In genomic region chr16:74596586-74596985, GRCh38 we compare ENCODE assay signal across 17 cellular contexts.
A peak's percentile ranks its signal among the peaks of the same experiment; 100 is the strongest.
DNase-seq lines count a peak whose midpoint lies in the region; ATAC-seq lines count a peak whose summit lies in the region.
"Had no signal": no experiment of that assay in that cellular context is flagged by ENCODE, and none has a peak within 500 bp of the region (broad histone marks: within the 10 kb centered on the region; RNA-seq: fewer than 3 reads in every experiment).

No MANE protein-coding gene starts in this region.

- H3K36me3 Mint-ChIP-seq in activated T-cell treated with anti-CD3 and anti-CD28 coated beads, Interleukin-2, amount 50 U/mL, for 24 hours (ENCODE audit: low read depth), result peaks cover 37% of the 10 kb centered on the region
- peaks cover 23% of the 10 kb centered on the region for H3K36me3 Mint-ChIP-seq in stimulated activated naive CD8-positive, alpha-beta T cell treated with anti-CD3 and anti-CD28 coated beads, Interleukin-15, Interleukin-2, amounts not matched to agents 100 ng/mL and 50 ng/mL, for 24 hours (ENCODE audit: low read depth)
- peaks cover 13% of the 10 kb centered on the region for H3K36me3 Mint-ChIP-seq in activated naive CD8-positive, alpha-beta T cell treated with anti-CD3 and anti-CD28 coated beads, Interleukin-2, amount 50 U/mL, for 24 hours (ENCODE audit: low read depth)

- no peak for ATAC-seq in stimulated activated naive CD8-positive, alpha-beta T cell treated with anti-CD3 and anti-CD28 coated beads, Interleukin-15, amount 100 ng/mL, for 72 hours
- no peak for ATAC-seq in activated naive CD8-positive, alpha-beta T cell treated with anti-CD3 and anti-CD28 coated beads, Interleukin-2, amount 50 U/mL, for 24 hours
- ATAC-seq in GM18861 (IDR thresholded peaks at IDR 0.05; ENCODE audit: unreplicated experiment), result no peak

- H3K4me3 Mint-ChIP-seq in activated T-cell treated with anti-CD3 and anti-CD28 coated beads, Interleukin-2, amount 50 U/mL, for 24 hours, result no peak overlapping the region
- no peak overlapping the region for H3K4me3 Mint-ChIP-seq in stimulated activated naive CD8-positive, alpha-beta T cell treated with anti-CD3 and anti-CD28 coated beads, Interleukin-15, Interleukin-2, amounts not matched to agents 100 ng/mL and 50 ng/mL, for 24 hours
- no peak overlapping the region for H3K4me3 Mint-ChIP-seq in stimulated activated naive CD8-positive, alpha-beta T cell treated with anti-CD3 and anti-CD28 coated beads, Interleukin-15, amount 100 ng/mL, for 72 hours
- no peak overlapping the region for H3K4me3 Mint-ChIP-seq in activated naive CD8-positive, alpha-beta T cell treated with anti-CD3 and anti-CD28 coated beads, Interleukin-2, amount 50 U/mL, for 24 hours

- H3K27me3 Mint-ChIP-seq in activated T-cell treated with anti-CD3 and anti-CD28 coated beads, Interleukin-2, amount 50 U/mL, for 24 hours, result no peaks in the 10 kb centered on the region
- H3K27me3 Mint-ChIP-seq in stimulated activated naive CD8-positive, alpha-beta T cell treated with anti-CD3 and anti-CD28 coated beads, Interleukin-15, Interleukin-2, amounts not matched to agents 100 ng/mL and 50 ng/mL, for 24 hours, result no peaks in the 10 kb centered on the region
- no peaks in the 10 kb centered on the region for H3K27me3 Mint-ChIP-seq in stimulated activated naive CD8-positive, alpha-beta T cell treated with anti-CD3 and anti-CD28 coated beads, Interleukin-15, amount 100 ng/mL, for 72 hours
- no peaks in the 10 kb centered on the region for H3K27me3 Mint-ChIP-seq in activated naive CD8-positive, alpha-beta T cell treated with anti-CD3 and anti-CD28 coated beads, Interleukin-2, amount 50 U/mL, for 24 hours

- DNase-seq in activated T-cell treated with anti-CD3 and anti-CD28 coated beads, Interleukin-2, amount 50 U/mL, for 24 hours, result no peak
- DNase-seq in activated T-cell treated with anti-CD3 and anti-CD28 coated beads, Interleukin-2, amount 50 U/mL, for 48 hours, result no peak
- DNase-seq in stimulated activated naive CD8-positive, alpha-beta T cell treated with anti-CD3 and anti-CD28 coated beads, Interleukin-15, amount 100 ng/mL, for 72 hours, result no peak
- no peak for DNase-seq in activated naive CD8-positive, alpha-beta T cell treated with anti-CD3 and anti-CD28 coated beads, Interleukin-2, amount 50 U/mL, for 24 hours
- no peak for DNase-seq in iPS-NIHi7 (ENCODE audit: extremely low spot score)
- DNase-seq: Calu3; DMS53; GOT3; KBM-7; MV-4-11; NCI-H1436; NCI-H2029 treated with DMSO at 0.1 percent for 48 hours; NCI-H2171 treated with DMSO at 0.1 percent for 48 hours; NCI-H446 treated with DMSO at 0.1 percent for 48 hours; NK-92 treated with Interleukin-12 subunit alpha and Interleukin-12 subunit beta, amount 100 ng/mL, for 24 hours had no signal

- no peaks in the 10 kb centered on the region for H3K9me3 Mint-ChIP-seq in activated T-cell treated with anti-CD3 and anti-CD28 coated beads, Interleukin-2, amount 50 U/mL, for 24 hours
- no peaks in the 10 kb centered on the region for H3K9me3 Mint-ChIP-seq in stimulated activated naive CD8-positive, alpha-beta T cell treated with anti-CD3 and anti-CD28 coated beads, Interleukin-15, Interleukin-2, amounts not matched to agents 100 ng/mL and 50 ng/mL, for 24 hours
- no peaks in the 10 kb centered on the region for H3K9me3 Mint-ChIP-seq in stimulated activated naive CD8-positive, alpha-beta T cell treated with anti-CD3 and anti-CD28 coated beads, Interleukin-15, amount 100 ng/mL, for 72 hours
- H3K9me3 Mint-ChIP-seq in activated naive CD8-positive, alpha-beta T cell treated with anti-CD3 and anti-CD28 coated beads, Interleukin-2, amount 50 U/mL, for 24 hours, result no peaks in the 10 kb centered on the region

- peak overlapping the region; percentile 62 for H3K27ac Mint-ChIP-seq in activated T-cell treated with anti-CD3 and anti-CD28 coated beads, Interleukin-2, amount 50 U/mL, for 24 hours
- H3K27ac Mint-ChIP-seq in stimulated activated naive CD8-positive, alpha-beta T cell treated with anti-CD3 and anti-CD28 coated beads, Interleukin-15, Interleukin-2, amounts not matched to agents 100 ng/mL and 50 ng/mL, for 24 hours, result peak overlapping the region; percentile 43
- H3K27ac Mint-ChIP-seq in stimulated activated naive CD8-positive, alpha-beta T cell treated with anti-CD3 and anti-CD28 coated beads, Interleukin-15, amount 100 ng/mL, for 72 hours, result peak overlapping the region in 1 of 2 donors; percentile 61
- H3K27ac Mint-ChIP-seq in activated naive CD8-positive, alpha-beta T cell treated with anti-CD3 and anti-CD28 coated beads, Interleukin-2, amount 50 U/mL, for 24 hours, result peak overlapping the region; percentile 70

- H3K4me1 Mint-ChIP-seq in activated T-cell treated with anti-CD3 and anti-CD28 coated beads, Interleukin-2, amount 50 U/mL, for 24 hours (ENCODE audit: low read depth), result peaks cover 61% of the 10 kb centered on the region
- H3K4me1 Mint-ChIP-seq in stimulated activated naive CD8-positive, alpha-beta T cell treated with anti-CD3 and anti-CD28 coated beads, Interleukin-15, Interleukin-2, amounts not matched to agents 100 ng/mL and 50 ng/mL, for 24 hours (ENCODE audit: low read depth), result peaks cover 56% of the 10 kb centered on the region
- H3K4me1 Mint-ChIP-seq in stimulated activated naive CD8-positive, alpha-beta T cell treated with anti-CD3 and anti-CD28 coated beads, Interleukin-15, amount 100 ng/mL, for 72 hours, result peaks cover 65% of the 10 kb centered on the region
- peaks cover 58% of the 10 kb centered on the region for H3K4me1 Mint-ChIP-seq in activated naive CD8-positive, alpha-beta T cell treated with anti-CD3 and anti-CD28 coated beads, Interleukin-2, amount 50 U/mL, for 24 hours
